In genomic region chr11:67260885-67261634, GRCh38 we compare ENCODE assay signal across 2 cellular contexts.
A peak's percentile ranks its signal among the peaks of the same experiment; 100 is the strongest.
TF ChIP-seq lines count a peak whose summit lies in the region.
"Not testable (repeated sequence)": the region's sequence is repeated elsewhere in the genome, so short reads cannot be mapped to it uniquely, and the experiment has no call there.

No MANE protein-coding gene starts in this region.

TF ChIP-seq in GM12878, 131 proteins besides CTCF, POLR2A, EP300 and RAD21:
- TF ChIP-seq NRF1 (conservative IDR thresholded peaks at IDR 0.05; ENCODE audit: low read depth, low read length): peak; percentile 23; the same call in 1 of the 2 replicates

TF ChIP-seq in HepG2, 621 proteins besides CTCF, POLR2A, EP300 and RAD21 (continues in another document):
- TF ChIP-seq GABPB1 (CRISPR knock-in tag; IDR thresholded peaks at IDR 0.05): peak; percentile 38; the same call in 1 of the 2 replicates
- 0 out of 2 replicates have a peak, but pooled peaks have one; percentile 16 for TF ChIP-seq SP2 (CRISPR knock-in tag; IDR thresholded peaks at IDR 0.05)
- peak; percentile 57; the same call in 1 of the 2 replicates for TF ChIP-seq YEATS4 (CRISPR knock-in tag; IDR thresholded peaks at IDR 0.05; ENCODE audit: borderline replicate concordance)
- peak; percentile 38; the same call in 1 of the 2 replicates for TF ChIP-seq KAT8 (CRISPR knock-in tag; IDR thresholded peaks at IDR 0.05)
- TF ChIP-seq LCORL (IDR thresholded peaks at IDR 0.05); NR2F6 (CRISPR knock-in tag; IDR thresholded peaks at IDR 0.05); SOX13 (IDR thresholded peaks at IDR 0.05): not testable (repeated sequence)
- TF ChIP-seq LCORL (CRISPR knock-in tag; IDR thresholded peaks at IDR 0.05): peak; percentile 33; the same call in 1 of the 2 replicates
- TF ChIP-seq ARNT2 (CRISPR knock-in tag; IDR thresholded peaks at IDR 0.05; ENCODE audit: low read depth): 0 out of 2 replicates have a peak, but pooled peaks have one; percentile 33
- TF ChIP-seq NR2F6 (IDR thresholded peaks at IDR 0.05): 0 out of 2 replicates have a peak, but pooled peaks have one; percentile 31
- TF ChIP-seq ZNF616 (CRISPR knock-in tag; IDR thresholded peaks at IDR 0.05; ENCODE audit: low read depth): peak; percentile 18; the same call in 1 of the 2 replicates
- peak; percentile 61 for TF ChIP-seq BCL6 (CRISPR knock-in tag; IDR thresholded peaks at IDR 0.05)
- TF ChIP-seq, protein P1, sequence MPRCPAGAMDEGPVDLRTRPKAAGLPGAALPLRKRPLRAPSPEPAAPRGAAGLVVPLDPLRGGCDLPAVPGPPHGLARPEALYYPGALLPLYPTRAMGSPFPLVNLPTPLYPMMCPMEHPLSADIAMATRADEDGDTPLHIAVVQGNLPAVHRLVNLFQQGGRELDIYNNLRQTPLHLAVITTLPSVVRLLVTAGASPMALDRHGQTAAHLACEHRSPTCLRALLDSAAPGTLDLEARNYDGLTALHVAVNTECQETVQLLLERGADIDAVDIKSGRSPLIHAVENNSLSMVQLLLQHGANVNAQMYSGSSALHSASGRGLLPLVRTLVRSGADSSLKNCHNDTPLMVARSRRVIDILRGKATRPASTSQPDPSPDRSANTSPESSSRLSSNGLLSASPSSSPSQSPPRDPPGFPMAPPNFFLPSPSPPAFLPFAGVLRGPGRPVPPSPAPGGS (CRISPR knock-in tag; IDR thresholded peaks at IDR 0.05): 0 out of 2 replicates have a peak, but pooled peaks have one; percentile 19
- peak; percentile 83; the same call in 1 of the 2 replicates for TF ChIP-seq ZNF607 (CRISPR knock-in tag; IDR thresholded peaks at IDR 0.05; ENCODE audit: borderline replicate concordance)
- TF ChIP-seq SRY (CRISPR knock-in tag; IDR thresholded peaks at IDR 0.05): peak; percentile 59; the same call in 1 of the 2 replicates
- TF ChIP-seq, protein P2, sequence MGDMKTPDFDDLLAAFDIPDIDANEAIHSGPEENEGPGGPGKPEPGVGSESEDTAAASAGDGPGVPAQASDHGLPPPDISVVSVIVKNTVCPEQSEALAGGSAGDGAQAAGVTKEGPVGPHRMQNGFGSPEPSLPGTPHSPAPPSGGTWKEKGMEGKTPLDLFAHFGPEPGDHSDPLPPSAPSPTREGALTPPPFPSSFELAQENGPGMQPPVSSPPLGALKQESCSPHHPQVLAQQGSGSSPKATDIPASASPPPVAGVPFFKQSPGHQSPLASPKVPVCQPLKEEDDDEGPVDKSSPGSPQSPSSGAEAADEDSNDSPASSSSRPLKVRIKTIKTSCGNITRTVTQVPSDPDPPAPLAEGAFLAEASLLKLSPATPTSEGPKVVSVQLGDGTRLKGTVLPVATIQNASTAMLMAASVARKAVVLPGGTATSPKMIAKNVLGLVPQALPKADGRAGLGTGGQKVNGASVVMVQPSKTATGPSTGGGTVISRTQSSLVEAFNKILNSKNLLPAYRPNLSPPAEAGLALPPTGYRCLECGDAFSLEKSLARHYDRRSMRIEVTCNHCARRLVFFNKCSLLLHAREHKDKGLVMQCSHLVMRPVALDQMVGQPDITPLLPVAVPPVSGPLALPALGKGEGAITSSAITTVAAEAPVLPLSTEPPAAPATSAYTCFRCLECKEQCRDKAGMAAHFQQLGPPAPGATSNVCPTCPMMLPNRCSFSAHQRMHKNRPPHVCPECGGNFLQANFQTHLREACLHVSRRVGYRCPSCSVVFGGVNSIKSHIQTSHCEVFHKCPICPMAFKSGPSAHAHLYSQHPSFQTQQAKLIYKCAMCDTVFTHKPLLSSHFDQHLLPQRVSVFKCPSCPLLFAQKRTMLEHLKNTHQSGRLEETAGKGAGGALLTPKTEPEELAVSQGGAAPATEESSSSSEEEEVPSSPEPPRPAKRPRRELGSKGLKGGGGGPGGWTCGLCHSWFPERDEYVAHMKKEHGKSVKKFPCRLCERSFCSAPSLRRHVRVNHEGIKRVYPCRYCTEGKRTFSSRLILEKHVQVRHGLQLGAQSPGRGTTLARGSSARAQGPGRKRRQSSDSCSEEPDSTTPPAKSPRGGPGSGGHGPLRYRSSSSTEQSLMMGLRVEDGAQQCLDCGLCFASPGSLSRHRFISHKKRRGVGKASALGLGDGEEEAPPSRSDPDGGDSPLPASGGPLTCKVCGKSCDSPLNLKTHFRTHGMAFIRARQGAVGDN (CRISPR knock-in tag; IDR thresholded peaks at IDR 0.05): peak; percentile 86
- TF ChIP-seq, protein P3, sequence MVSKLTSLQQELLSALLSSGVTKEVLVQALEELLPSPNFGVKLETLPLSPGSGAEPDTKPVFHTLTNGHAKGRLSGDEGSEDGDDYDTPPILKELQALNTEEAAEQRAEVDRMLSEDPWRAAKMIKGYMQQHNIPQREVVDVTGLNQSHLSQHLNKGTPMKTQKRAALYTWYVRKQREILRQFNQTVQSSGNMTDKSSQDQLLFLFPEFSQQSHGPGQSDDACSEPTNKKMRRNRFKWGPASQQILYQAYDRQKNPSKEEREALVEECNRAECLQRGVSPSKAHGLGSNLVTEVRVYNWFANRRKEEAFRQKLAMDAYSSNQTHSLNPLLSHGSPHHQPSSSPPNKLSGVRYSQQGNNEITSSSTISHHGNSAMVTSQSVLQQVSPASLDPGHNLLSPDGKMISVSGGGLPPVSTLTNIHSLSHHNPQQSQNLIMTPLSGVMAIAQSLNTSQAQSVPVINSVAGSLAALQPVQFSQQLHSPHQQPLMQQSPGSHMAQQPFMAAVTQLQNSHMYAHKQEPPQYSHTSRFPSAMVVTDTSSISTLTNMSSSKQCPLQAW (CRISPR knock-in tag; IDR thresholded peaks at IDR 0.05): 0 out of 2 replicates have a peak, but pooled peaks have one; percentile 32
- TF ChIP-seq ZFP90 (CRISPR knock-in tag; IDR thresholded peaks at IDR 0.05; ENCODE audit: borderline replicate concordance): 0 out of 2 replicates have a peak, but pooled peaks have one; percentile 45
- 0 out of 2 replicates have a peak, but pooled peaks have one; percentile 54 for TF ChIP-seq CAMTA2 (CRISPR knock-in tag; IDR thresholded peaks at IDR 0.05; ENCODE audit: borderline replicate concordance)
- peak; percentile 67 for TF ChIP-seq MAX (IDR thresholded peaks at IDR 0.05)
- peak; percentile 15; the same call in 1 of the 2 replicates for TF ChIP-seq RXRA (CRISPR knock-in tag; IDR thresholded peaks at IDR 0.05)
- TF ChIP-seq NFKB2 (CRISPR knock-in tag; IDR thresholded peaks at IDR 0.05; ENCODE audit: borderline replicate concordance): peak; percentile 36; the same call in 1 of the 2 replicates
- 0 out of 2 replicates have a peak, but pooled peaks have one; percentile 23 for TF ChIP-seq ZNF598 (CRISPR knock-in tag; IDR thresholded peaks at IDR 0.05; ENCODE audit: borderline replicate concordance)
- TF ChIP-seq ZNF430 (CRISPR knock-in tag; IDR thresholded peaks at IDR 0.05): 0 out of 2 replicates have a peak, but pooled peaks have one; percentile 21
- TF ChIP-seq DMAP1 (CRISPR knock-in tag; IDR thresholded peaks at IDR 0.05): peak; percentile 38; the same call in 1 of the 2 replicates
- peak; percentile 39; the same call in 1 of the 2 replicates for TF ChIP-seq RARA (CRISPR knock-in tag; IDR thresholded peaks at IDR 0.05)
- TF ChIP-seq SALL1 (CRISPR knock-in tag; IDR thresholded peaks at IDR 0.05): peak; percentile 21; the same call in 1 of the 2 replicates
- peak; percentile 66; the same call in 1 of the 2 replicates for TF ChIP-seq ZFP41 (CRISPR knock-in tag; IDR thresholded peaks at IDR 0.05; ENCODE audit: borderline replicate concordance)
- 0 out of 4 replicates have a peak, but pooled peaks of 1 of the 2 experiments have one; percentile 7 for TF ChIP-seq SOX13 (CRISPR knock-in tag; conservative IDR thresholded peaks at IDR 0.05 in 1 of 2, IDR thresholded peaks at IDR 0.05 in 1 of 2)
- peak; percentile 70 for TF ChIP-seq ZNF205 (CRISPR knock-in tag; IDR thresholded peaks at IDR 0.05)
- TF ChIP-seq HDAC2 (CRISPR knock-in tag; IDR thresholded peaks at IDR 0.05): 0 out of 2 replicates have a peak, but pooled peaks have one; percentile 27
- TF ChIP-seq PAXIP1 (CRISPR knock-in tag; conservative IDR thresholded peaks at IDR 0.05): peak; percentile 22; the same call in 1 of the 2 replicates
- 0 out of 2 replicates have a peak, but pooled peaks have one; percentile 21 for TF ChIP-seq RBFOX2 (IDR thresholded peaks at IDR 0.05; ENCODE audit: low read depth, low read length)
- TF ChIP-seq TEAD3 (CRISPR knock-in tag; optimal IDR thresholded peaks at IDR 0.05; ENCODE audit: borderline replicate concordance): peak; percentile 19
- TF ChIP-seq, protein P4, sequence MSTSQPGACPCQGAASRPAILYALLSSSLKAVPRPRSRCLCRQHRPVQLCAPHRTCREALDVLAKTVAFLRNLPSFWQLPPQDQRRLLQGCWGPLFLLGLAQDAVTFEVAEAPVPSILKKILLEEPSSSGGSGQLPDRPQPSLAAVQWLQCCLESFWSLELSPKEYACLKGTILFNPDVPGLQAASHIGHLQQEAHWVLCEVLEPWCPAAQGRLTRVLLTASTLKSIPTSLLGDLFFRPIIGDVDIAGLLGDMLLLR (CRISPR knock-in tag; IDR thresholded peaks at IDR 0.05): 0 out of 2 replicates have a peak, but pooled peaks have one; percentile 28
- 0 out of 2 replicates have a peak, but pooled peaks have one; percentile 24 for TF ChIP-seq TAF1 (CRISPR knock-in tag; IDR thresholded peaks at IDR 0.05)
- TF ChIP-seq, protein P5, sequence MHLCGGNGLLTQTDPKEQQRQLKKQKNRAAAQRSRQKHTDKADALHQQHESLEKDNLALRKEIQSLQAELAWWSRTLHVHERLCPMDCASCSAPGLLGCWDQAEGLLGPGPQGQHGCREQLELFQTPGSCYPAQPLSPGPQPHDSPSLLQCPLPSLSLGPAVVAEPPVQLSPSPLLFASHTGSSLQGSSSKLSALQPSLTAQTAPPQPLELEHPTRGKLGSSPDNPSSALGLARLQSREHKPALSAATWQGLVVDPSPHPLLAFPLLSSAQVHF (CRISPR knock-in tag; IDR thresholded peaks at IDR 0.05): 0 out of 2 replicates have a peak, but pooled peaks have one; percentile 48
- 0 out of 2 replicates have a peak, but pooled peaks have one; percentile 8 for TF ChIP-seq NRL (CRISPR knock-in tag; IDR thresholded peaks at IDR 0.05; ENCODE audit: borderline replicate concordance)
- TF ChIP-seq, protein P6, sequence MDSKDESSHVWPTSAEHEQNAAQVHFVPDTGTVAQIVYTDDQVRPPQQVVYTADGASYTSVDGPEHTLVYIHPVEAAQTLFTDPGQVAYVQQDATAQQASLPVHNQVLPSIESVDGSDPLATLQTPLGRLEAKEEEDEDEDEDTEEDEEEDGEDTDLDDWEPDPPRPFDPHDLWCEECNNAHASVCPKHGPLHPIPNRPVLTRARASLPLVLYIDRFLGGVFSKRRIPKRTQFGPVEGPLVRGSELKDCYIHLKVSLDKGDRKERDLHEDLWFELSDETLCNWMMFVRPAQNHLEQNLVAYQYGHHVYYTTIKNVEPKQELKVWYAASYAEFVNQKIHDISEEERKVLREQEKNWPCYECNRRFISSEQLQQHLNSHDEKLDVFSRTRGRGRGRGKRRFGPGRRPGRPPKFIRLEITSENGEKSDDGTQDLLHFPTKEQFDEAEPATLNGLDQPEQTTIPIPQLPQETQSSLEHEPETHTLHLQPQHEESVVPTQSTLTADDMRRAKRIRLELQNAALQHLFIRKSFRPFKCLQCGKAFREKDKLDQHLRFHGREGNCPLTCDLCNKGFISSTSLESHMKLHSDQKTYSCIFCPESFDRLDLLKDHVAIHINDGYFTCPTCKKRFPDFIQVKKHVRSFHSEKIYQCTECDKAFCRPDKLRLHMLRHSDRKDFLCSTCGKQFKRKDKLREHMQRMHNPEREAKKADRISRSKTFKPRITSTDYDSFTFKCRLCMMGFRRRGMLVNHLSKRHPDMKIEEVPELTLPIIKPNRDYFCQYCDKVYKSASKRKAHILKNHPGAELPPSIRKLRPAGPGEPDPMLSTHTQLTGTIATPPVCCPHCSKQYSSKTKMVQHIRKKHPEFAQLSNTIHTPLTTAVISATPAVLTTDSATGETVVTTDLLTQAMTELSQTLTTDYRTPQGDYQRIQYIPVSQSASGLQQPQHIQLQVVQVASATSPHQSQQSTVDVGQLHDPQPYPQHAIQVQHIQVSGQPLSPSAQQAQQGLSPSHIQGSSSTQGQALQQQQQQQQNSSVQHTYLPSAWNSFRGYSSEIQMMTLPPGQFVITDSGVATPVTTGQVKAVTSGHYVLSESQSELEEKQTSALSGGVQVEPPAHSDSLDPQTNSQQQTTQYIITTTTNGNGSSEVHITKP (CRISPR knock-in tag; IDR thresholded peaks at IDR 0.05; ENCODE audit: low read depth): 0 out of 2 replicates have a peak, but pooled peaks have one; percentile 21
